Comparison of ENCODE assay signal across 15 cellular contexts in the genomic region with DNA sequence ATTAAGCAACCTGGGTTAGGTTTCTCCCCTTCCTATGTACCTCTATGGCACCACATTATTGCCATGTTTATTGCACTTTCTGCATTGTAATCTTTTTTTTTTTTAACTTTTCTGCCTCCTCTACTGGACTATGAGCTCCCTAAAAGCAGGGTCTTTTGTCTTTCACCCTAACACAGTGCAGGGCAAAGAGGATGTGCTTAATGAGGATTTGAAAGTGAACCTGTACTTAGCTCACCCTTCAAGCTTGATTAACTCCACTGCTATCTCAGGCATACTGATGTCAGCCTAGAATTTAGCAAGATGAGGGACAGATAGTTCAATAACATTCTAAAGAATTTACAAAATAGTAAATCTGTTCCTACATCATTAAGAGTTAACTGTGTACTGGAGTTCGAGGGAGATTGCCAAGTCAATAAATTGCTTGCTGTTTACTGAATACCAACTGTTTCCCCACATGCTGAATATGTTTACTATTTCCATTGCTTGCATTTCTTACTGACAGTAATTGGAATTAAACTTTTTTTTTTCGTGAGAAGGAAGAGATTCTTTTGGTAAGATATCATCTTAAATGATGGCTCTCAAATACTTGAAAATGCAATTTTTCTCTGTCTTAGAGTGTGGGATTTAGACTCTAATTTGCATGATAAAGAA. TPM values are rescaled to one million over a fixed set of nuclear protein-coding genes. Genes with fewer than 3 reads are reported as not detected.
DNase-seq lines count a peak whose midpoint lies in the region; ATAC-seq, FAIRE-seq and TF ChIP-seq lines count a peak whose summit lies in the region.
"Had no signal": no experiment of that assay in that cellular context is flagged by ENCODE, and none has a peak within 500 bp of the region (broad histone marks: within the 10 kb centered on the region; RNA-seq: fewer than 3 reads in every experiment).

No MANE protein-coding gene starts in this region.

- H3K4me2 ChIP-seq in mesenchymal stem cell (ENCODE audit: low read length, poor library complexity, severe bottlenecking), result no peak overlapping the region

- H3K27ac Mint-ChIP-seq in CD14-positive monocyte, result no peak overlapping the region
- no peak overlapping the region for H3K27ac Mint-ChIP-seq in activated T-cell treated with anti-CD3 and anti-CD28 coated beads, Interleukin-2, amount 50 U/mL, for 72 hours
- H3K27ac Mint-ChIP-seq: activated naive CD4-positive, alpha-beta T cell treated with anti-CD3 and anti-CD28 coated beads for 36 hours; stimulated activated naive CD8-positive, alpha-beta T cell treated with anti-CD3 and anti-CD28 coated beads, Interleukin-15, Interleukin-2, amounts not matched to agents 100 ng/mL and 50 ng/mL, for 24 hours had no signal

- no peak overlapping the region for H2BK12ac ChIP-seq in mesenchymal stem cell (ENCODE audit: low read length in 2 of 2)

- H2AFZ ChIP-seq in mesenchymal stem cell (ENCODE audit: low read depth, low read length), result no peak overlapping the region

- no peak overlapping the region for H2BK15ac ChIP-seq in mesenchymal stem cell (ENCODE audit: low read depth, poor library complexity, severe bottlenecking)

- H3K9me3 Mint-ChIP-seq in CD14-positive monocyte, result no peaks in the 10 kb centered on the region
- H3K9me3 Mint-ChIP-seq in activated T-cell treated with anti-CD3 and anti-CD28 coated beads, Interleukin-2, amount 50 U/mL, for 72 hours, result no peaks in the 10 kb centered on the region
- H3K9me3 Mint-ChIP-seq: activated naive CD4-positive, alpha-beta T cell treated with anti-CD3 and anti-CD28 coated beads for 36 hours; stimulated activated naive CD8-positive, alpha-beta T cell treated with anti-CD3 and anti-CD28 coated beads, Interleukin-15, Interleukin-2, amounts not matched to agents 100 ng/mL and 50 ng/mL, for 24 hours had no signal

- peaks cover 0 to 1% (median 0%) of the 10 kb centered on the region in 3 donors for H3K27me3 Mint-ChIP-seq in CD14-positive monocyte (ENCODE audit: low read depth in 3 of 3)
- H3K27me3 Mint-ChIP-seq in activated T-cell treated with anti-CD3 and anti-CD28 coated beads, Interleukin-2, amount 50 U/mL, for 72 hours (ENCODE audit: low read depth), result peaks cover 34% of the 10 kb centered on the region

- no peak for TF ChIP-seq CTCF in CD14-positive monocyte (IDR thresholded peaks at IDR 0.05)

- H2BK120ac ChIP-seq in mesenchymal stem cell (ENCODE audit: low read depth, low read length), result no peak overlapping the region

- no peaks in the 10 kb centered on the region for H3K79me1 ChIP-seq in mesenchymal stem cell (replicated peaks; ENCODE audit: low read length, poor library complexity, severe bottlenecking)

- H3K27me3 ChIP-seq in adipocyte (replicated peaks; ENCODE audit: control insufficient read depth, insufficient read depth, low read length) (no peaks in the 10 kb centered on the region), mesenchymal stem cell (ENCODE audit: control insufficient read depth in 1 of 2, insufficient read depth in 1 of 2, low read length in 2 of 2) (no peaks in the 10 kb centered on the region)

- peaks cover 41% of the 10 kb centered on the region for H3K4me1 Mint-ChIP-seq in CD14-positive monocyte
- H3K4me1 Mint-ChIP-seq in activated T-cell treated with anti-CD3 and anti-CD28 coated beads, Interleukin-2, amount 50 U/mL, for 72 hours (ENCODE audit: low read depth), result no peaks in the 10 kb centered on the region

- intact Hi-C loops in CD14-positive monocyte (cut with micrococcal nuclease), result loop anchor here in 1 of 2 donors (10.0 kb wide), 1 partner anchor 182 kb away; no protein-coding TSS in a partner anchor

- H3K4me3 Mint-ChIP-seq in CD14-positive monocyte, result no peak overlapping the region
- H3K4me3 Mint-ChIP-seq in activated T-cell treated with anti-CD3 and anti-CD28 coated beads, Interleukin-2, amount 50 U/mL, for 72 hours, result no peak overlapping the region
- H3K4me3 Mint-ChIP-seq: activated naive CD4-positive, alpha-beta T cell treated with anti-CD3 and anti-CD28 coated beads for 36 hours; stimulated activated naive CD8-positive, alpha-beta T cell treated with anti-CD3 and anti-CD28 coated beads, Interleukin-15, Interleukin-2, amounts not matched to agents 100 ng/mL and 50 ng/mL, for 24 hours had no signal

- H3K9ac ChIP-seq in adipocyte (ENCODE audit: low read length), result no peak overlapping the region
- H3K9ac ChIP-seq in mesenchymal stem cell (ENCODE audit: low read length), result no peak overlapping the region

- no peak overlapping the region for H4K91ac ChIP-seq in mesenchymal stem cell (ENCODE audit: low read length)

- no peak overlapping the region for H3K27ac ChIP-seq in mesenchymal stem cell (ENCODE audit: low read length, poor library complexity, severe bottlenecking)
- H3K27ac ChIP-seq: dorsolateral prefrontal cortex had no signal

- H2AK5ac ChIP-seq in mesenchymal stem cell (ENCODE audit: low read length, severe bottlenecking), result no peak overlapping the region

- H3K18ac ChIP-seq in mesenchymal stem cell (ENCODE audit: low read depth in 1 of 2, low read length in 2 of 2), result no peak overlapping the region

- no peak overlapping the region for H3K4ac ChIP-seq in mesenchymal stem cell (ENCODE audit: low read depth in 1 of 2, low read length in 2 of 2)

- H3K4me1 ChIP-seq in adipocyte (ENCODE audit: control insufficient read depth, insufficient read depth, low read length) (peaks cover 10% of the 10 kb centered on the region), mesenchymal stem cell (ENCODE audit: control insufficient read depth, insufficient read depth, low read depth, low read length) (no peaks in the 10 kb centered on the region)

- H3K4me3 ChIP-seq in adipocyte (ENCODE audit: low read length), result no peak overlapping the region
- no peak overlapping the region for H3K4me3 ChIP-seq in mesenchymal stem cell (ENCODE audit: insufficient read depth in 1 of 2, low read depth in 1 of 2, low read length in 2 of 2)
- H3K4me3 ChIP-seq: dorsolateral prefrontal cortex had no signal

- peak; percentile 39 for FAIRE-seq in GM18507 (lab: Jason Lieb, UNC)

- H2BK5ac ChIP-seq in mesenchymal stem cell (ENCODE audit: low read depth, low read length, poor library complexity, severe bottlenecking), result no peak overlapping the region

- no peak overlapping the region for H3K14ac ChIP-seq in mesenchymal stem cell (ENCODE audit: low read length in 2 of 2)

- H3K9me3 ChIP-seq in adipocyte (ENCODE audit: control insufficient read depth, low read length) (no peaks in the 10 kb centered on the region), mesenchymal stem cell (ENCODE audit: control insufficient read depth, low read length) (no peaks in the 10 kb centered on the region)

- H3K36me3 ChIP-seq in adipocyte (ENCODE audit: control insufficient read depth, insufficient read depth, low read length, severe bottlenecking) (no peaks in the 10 kb centered on the region), mesenchymal stem cell (ENCODE audit: control insufficient read depth in 1 of 2, insufficient read depth in 2 of 2, low read depth in 1 of 2, low read length in 2 of 2) (no peaks in the 10 kb centered on the region)

- WGBS in mesenchymal stem cell, result 13% methylated on average over 1 of the region's 2 CpGs

- H3K23ac ChIP-seq in mesenchymal stem cell (ENCODE audit: low read length in 2 of 2), result no peak overlapping the region

- no peak overlapping the region for H4K8ac ChIP-seq in mesenchymal stem cell (ENCODE audit: low read length)

- peak; percentile 28 for DNase-seq in GM18507 (ENCODE audit: extremely low spot score, insufficient read length, low read depth)
- peak; percentile 65 for DNase-seq in adipocyte (ENCODE audit: low read depth)
- DNase-seq in CD14-positive monocyte (ENCODE audit: low spot score), result no peak
- no peak for DNase-seq in COR-L47 (lab: John Stamatoyannopoulos, UW)
- DNase-seq in mesenchymal stem cell, result no peak
- DNase-seq in activated T-cell treated with anti-CD3 and anti-CD28 coated beads, Interleukin-2, amount 50 U/mL, for 72 hours, result no peak
- DNase-seq: activated naive CD4-positive, alpha-beta T cell treated with anti-CD3 and anti-CD28 coated beads for 36 hours; DMS 273 treated with DMSO at 0.1 percent for 48 hours; dorsolateral prefrontal cortex; hippocampal formation; NCI-H1417 treated with DMSO at 0.1 percent for 48 hours had no signal

- peaks cover 0 to 3% of the 10 kb centered on the region in 2 donors for H3K36me3 Mint-ChIP-seq in CD14-positive monocyte
- H3K36me3 Mint-ChIP-seq in activated T-cell treated with anti-CD3 and anti-CD28 coated beads, Interleukin-2, amount 50 U/mL, for 72 hours (ENCODE audit: insufficient read depth in 2 of 2), result no peaks in the 10 kb centered on the region

- peak; percentile 99 for ATAC-seq in GM21360 (IDR thresholded peaks at IDR 0.05; ENCODE audit: unreplicated experiment)
- ATAC-seq in HG03039 (IDR thresholded peaks at IDR 0.05; ENCODE audit: unreplicated experiment), result peak; percentile 88
- ATAC-seq in activated T-cell treated with anti-CD3 and anti-CD28 coated beads, Interleukin-2, amount 50 U/mL, for 72 hours (replicated peaks in 1 of 2), result no peak
- ATAC-seq: Panc1 had no signal

RNA-seq across cellular contexts. Expression of gene PPARG, which starts 15.7 kb away (rescaled TPM):
- polyA plus RNA-seq in CD14-positive monocyte, result 1 to 10 TPM in 1 of 2 donors, under 1 TPM in 1; 0.56 to 2.0 TPM
- polyA plus RNA-seq in mesenchymal stem cell (2013, experiment 1 of 2), result 10.3 TPM
- 9.9 TPM for polyA plus RNA-seq in mesenchymal stem cell (2013, experiment 2 of 2)
- total RNA-seq in activated T-cell treated with anti-CD3 and anti-CD28 coated beads, Interleukin-2, amount 50 U/mL, for 72 hours, result 1 to 10 TPM; 1.4 to 1.9 TPM

Comparison
In these comparisons a context has a peak if more than half of its experiments do, and no peak if none do; other contexts are left out.
1. DNase-seq: peak in GM18507 (single experiment) and adipocyte (single experiment); none in CD14-positive monocyte (single experiment), COR-L47 (single experiment), mesenchymal stem cell (single experiment) and activated T-cell treated with anti-CD3 and anti-CD28 coated beads, Interleukin-2, amount 50 U/mL, for 72 hours (0 of 2).
2. ATAC-seq: peak in GM21360 (single experiment) and HG03039 (single experiment); none in activated T-cell treated with anti-CD3 and anti-CD28 coated beads, Interleukin-2, amount 50 U/mL, for 72 hours (0 of 2).